ENCODE assay signal across 29 cellular contexts in genomic region chr21:20646431-20646830, GRCh38.
"Had no signal": no experiment of that assay in that cellular context is flagged by ENCODE, and none has a peak within 500 bp of the region (broad histone marks: within the 10 kb centered on the region; RNA-seq: fewer than 3 reads in every experiment).

No MANE protein-coding gene starts in this region.

- H3K27ac Mint-ChIP-seq: naive thymus-derived CD8-positive, alpha-beta T cell; nephron; stimulated activated naive B cell treated with anti-CD40 and anti-IgM and Interleukin-4, amounts not matched to agents 10 μg/mL and 1 μg/mL and 100 μg/mL, for 72 hours had no signal

- H3K4me1 Mint-ChIP-seq: naive thymus-derived CD8-positive, alpha-beta T cell; nephron; neural crest cell; stimulated activated naive B cell treated with anti-CD40 and anti-IgM and Interleukin-4, amounts not matched to agents 10 μg/mL and 1 μg/mL and 100 μg/mL, for 72 hours had no signal

- H3K4me3 Mint-ChIP-seq: naive thymus-derived CD8-positive, alpha-beta T cell; nephron; neural crest cell; stimulated activated naive B cell treated with anti-CD40 and anti-IgM and Interleukin-4, amounts not matched to agents 10 μg/mL and 1 μg/mL and 100 μg/mL, for 72 hours had no signal

- ATAC-seq: left cardiac atrium; left lobe of liver; naive thymus-derived CD8-positive, alpha-beta T cell; psoas muscle; stimulated activated naive CD8-positive, alpha-beta T cell treated with anti-CD3 and anti-CD28 coated beads, Interleukin-15, Interleukin-2, amounts not matched to agents 100 U/mL and 50 U/mL, for 24 hours had no signal

- H3K4me2 ChIP-seq: smooth muscle cell had no signal

- H2AFZ ChIP-seq: parathyroid adenoma had no signal

- H3K36me3 Mint-ChIP-seq: naive thymus-derived CD8-positive, alpha-beta T cell; stimulated activated naive B cell treated with anti-CD40 and anti-IgM and Interleukin-4, amounts not matched to agents 10 μg/mL and 1 μg/mL and 100 μg/mL, for 72 hours had no signal

- H3K36me3 ChIP-seq: lower lobe of right lung, neutrophil, right lobe of liver, stomach, thyroid gland, transverse colon, upper lobe of left lung had no signal

- H3K27me3 ChIP-seq: neutrophil, right lobe of liver, stomach, testis, thyroid gland, transverse colon, upper lobe of left lung had no signal

- H3K9me3 ChIP-seq: lower lobe of right lung, psoas muscle, right lobe of liver, testis, thyroid gland, transverse colon had no signal

- H3K9me3 Mint-ChIP-seq: nephron, neural crest cell had no signal

- H3K79me2 ChIP-seq: parathyroid adenoma had no signal

- DNase-seq: hippocampal formation; islet precursor cell; kidney glomerular epithelial cell; left cardiac atrium; lower lobe of right lung; mammary epithelial cell; mesenchymal stem cell; naive thymus-derived CD8-positive, alpha-beta T cell; occipital lobe; psoas muscle; right lobe of liver; stimulated activated CD4-positive, alpha-beta T cell treated with anti-CD3 and anti-CD28 coated beads, Interleukin-12 subunit alpha, Interleukin-12 subunit beta, amount 100 ng/mL, for 4 hours; stimulated activated CD4-positive, alpha-beta T cell treated with anti-CD3 and anti-CD28 coated beads, Interleukin-15, amount 100 ng/mL, for 24 hours; stimulated activated CD4-positive, alpha-beta T cell treated with anti-CD3 and anti-CD28 coated beads, Interleukin-2, amount 100 ng/mL, for 24 hours; stimulated activated CD4-positive, alpha-beta T cell treated with anti-CD3 and anti-CD28 coated beads, Interleukin-4, amount 100 ng/mL, for 1 hour; stimulated activated naive B cell treated with anti-CD40 and anti-IgM and Interleukin-4, amounts not matched to agents 10 μg/mL and 1 μg/mL and 100 μg/mL, for 72 hours; stimulated activated naive CD8-positive, alpha-beta T cell treated with anti-CD3 and anti-CD28 coated beads, Interleukin-15, Interleukin-2, amounts not matched to agents 100 U/mL and 50 U/mL, for 24 hours; stomach; testis; thyroid gland; transverse colon; upper lobe of left lung had no signal

- H3K4me1 ChIP-seq: lower lobe of right lung, parathyroid adenoma, psoas muscle, right lobe of liver, stomach, testis, thyroid gland, upper lobe of left lung had no signal

- H3K27ac ChIP-seq: lower lobe of right lung, neutrophil, parathyroid adenoma, psoas muscle, right lobe of liver, stomach, testis, thyroid gland, transverse colon, upper lobe of left lung had no signal

- H3K9ac ChIP-seq: parathyroid adenoma had no signal

- H3K27me3 Mint-ChIP-seq: naive thymus-derived CD8-positive, alpha-beta T cell; stimulated activated naive B cell treated with anti-CD40 and anti-IgM and Interleukin-4, amounts not matched to agents 10 μg/mL and 1 μg/mL and 100 μg/mL, for 72 hours had no signal

- H3K4me3 ChIP-seq: lower lobe of right lung, psoas muscle, right lobe of liver, smooth muscle cell, stomach, testis, thyroid gland, transverse colon, upper lobe of left lung had no signal

- FAIRE-seq: urothelium cell line had no signal
